In genomic region chr4:184810720-184811119, GRCh38 we compare ENCODE assay signal across 26 cellular contexts. TPM values are rescaled to one million over a fixed set of nuclear protein-coding genes. Genes with fewer than 3 reads are reported as not detected.
A peak's percentile ranks its signal among the peaks of the same experiment; 100 is the strongest.
DNase-seq lines count a peak whose midpoint lies in the region; ATAC-seq and TF ChIP-seq lines count a peak whose summit lies in the region.
"Had no signal": no experiment of that assay in that cellular context is flagged by ENCODE, and none has a peak within 500 bp of the region (broad histone marks: within the 10 kb centered on the region; RNA-seq: fewer than 3 reads in every experiment).

No MANE protein-coding gene starts in this region.

- H3K27ac ChIP-seq in BLaER1 treated with 17β-estradiol and CSF1 and Interleukin-3, amounts not matched to agents 10 nM and 100 nM: peak overlapping the region in 2 of 11 experiments; percentile 7 to 42; a peak in 3 of 22 replicates
- peak overlapping the region; percentile 60 to 94 (median 72) for H3K27ac ChIP-seq in heart left ventricle
- H3K27ac ChIP-seq in neutrophil: peak overlapping the region; percentile 96
- H3K27ac ChIP-seq in RWPE1: no peak overlapping the region
- H3K27ac ChIP-seq: C4-2B, PC-9, SJSA1, thoracic aorta had no signal

- peak; percentile 7 to 51 (median 24) for ATAC-seq in heart left ventricle
- ATAC-seq in GM21576 (IDR thresholded peaks at IDR 0.05; ENCODE audit: unreplicated experiment): no peak
- ATAC-seq: natural killer cell treated with Interleukin-12 subunit alpha and Interleukin-12 subunit beta and Interleukin-15 and Interleukin-18, amount 100 ng/mL, for 72 hours had no signal

- H3K27me3 ChIP-seq in BLaER1 treated with 17β-estradiol and CSF1 and Interleukin-3, amounts not matched to agents 10 nM and 100 nM: no peaks in the 10 kb centered on the region
- no peaks in the 10 kb centered on the region for H3K27me3 ChIP-seq in heart left ventricle
- no peaks in the 10 kb centered on the region for H3K27me3 ChIP-seq in neutrophil
- H3K27me3 ChIP-seq: adrenal gland, SJSA1 had no signal

- no peaks in the 10 kb centered on the region for H3K9me3 ChIP-seq in BLaER1 treated with 17β-estradiol and CSF1 and Interleukin-3, amounts not matched to agents 10 nM and 100 nM (replicated peaks in 1 of 11)
- H3K9me3 ChIP-seq in heart left ventricle: no peaks in the 10 kb centered on the region
- no peaks in the 10 kb centered on the region for H3K9me3 ChIP-seq in neutrophil
- H3K9me3 ChIP-seq: adrenal gland, SJSA1, thoracic aorta had no signal

- H3K36me3 ChIP-seq in BLaER1 treated with 17β-estradiol and CSF1 and Interleukin-3, amounts not matched to agents 10 nM and 100 nM: peaks cover 0 to 100% (median 57%) of the 10 kb centered on the region in 11 experiments; a peak in 17 of 22 replicates
- H3K36me3 ChIP-seq in heart left ventricle: no peaks in the 10 kb centered on the region
- H3K36me3 ChIP-seq in neutrophil: peaks cover 70% of the 10 kb centered on the region
- H3K36me3 ChIP-seq: adrenal gland, SJSA1, thoracic aorta had no signal

- H3K4me2 ChIP-seq in BLaER1 treated with 17β-estradiol and CSF1 and Interleukin-3, amounts not matched to agents 10 nM and 100 nM: peak overlapping the region in 7 of 11 experiments; percentile 7 to 99 (median 86); a peak in 10 of 22 replicates
- H3K4me2 ChIP-seq: PC-9 had no signal

- no peak for TF ChIP-seq POLR2A in NB4 (IDR thresholded peaks at IDR 0.05; ENCODE audit: extremely low read depth, insufficient read length)
- TF ChIP-seq POLR2A in heart left ventricle (IDR thresholded peaks at IDR 0.05): peak in 1 of 2 donors; percentile 20

- POLR2A ChIA-PET in GM10248 (lab: Yijun Ruan, JAX) (no interaction called here), RWPE1 (lab: Yijun Ruan, JAX; ENCODE audit: low non-redundant PET) (no interaction called here)

- DNase-seq in NB4 (ENCODE audit: low read depth) (peak; percentile 47), heart left ventricle (peak in 2 of 5 donors; percentile 52 to 55), NCI-H510A treated with DMSO at 0.1 percent for 48 hours (lab: John Stamatoyannopoulos, UW) (no peak), GM10248 (ENCODE audit: extremely low spot score) (no peak), RWPE1 (ENCODE audit: low spot score) (no peak)
- DNase-seq: ACHN; activated CD4-positive, alpha-beta T cell treated with anti-CD3 and anti-CD28 coated beads, Interleukin-2, amount 10 ng/mL, durations not matched to agents 7 days and 5 days; activated CD8-positive, alpha-beta memory T cell treated with anti-CD3 and anti-CD28 coated beads, Interleukin-2, amount 50 U/mL, for 48 hours; activated gamma-delta T cell; dermis blood vessel endothelial cell; DMS153; erythroblast; foreskin melanocyte; GDM1; NCI-H1930; PC-9; stimulated activated CD4-positive, alpha-beta T cell treated with anti-CD3 and anti-CD28 coated beads, Interleukin-12 subunit alpha, Interleukin-12 subunit beta, amount 100 ng/mL, for 4 hours; stimulated activated CD8-positive, alpha-beta memory T cell treated with anti-CD3 and anti-CD28 coated beads, Interleukin-4, amount 100 ng/mL, for 48 hours had no signal

- H3K9ac ChIP-seq in BLaER1 treated with 17β-estradiol and CSF1 and Interleukin-3, amounts not matched to agents 10 nM and 100 nM: peak overlapping the region in 2 of 11 experiments; percentile 3 to 7; a peak in 1 of 22 replicates

- H4K20me1 ChIP-seq in BLaER1 treated with 17β-estradiol and CSF1 and Interleukin-3, amounts not matched to agents 10 nM and 100 nM: peaks cover 92 to 100% (median 100%) of the 10 kb centered on the region in 11 experiments

- intact Hi-C loops in heart left ventricle (cut with DNase I): loop anchor here in 1 of 10 donors (5.0 kb wide), 1 partner anchor 63 kb away; no protein-coding TSS in a partner anchor

- WGBS in heart left ventricle, 4 donors: 45 to 69% (median 54%) methylated on average over 10 of the region's 10 CpGs

- H3K4me1 ChIP-seq in BLaER1 treated with 17β-estradiol and CSF1 and Interleukin-3, amounts not matched to agents 10 nM and 100 nM: peaks cover 37 to 100% (median 76%) of the 10 kb centered on the region in 10 experiments
- H3K4me1 ChIP-seq in heart left ventricle (peaks cover 8 to 96% (median 77%) of the 10 kb centered on the region in 12 donors), neutrophil (ENCODE audit: control insufficient read depth in 1 of 2, insufficient read depth in 1 of 2, low read depth in 1 of 2, low read length in 1 of 2) (peaks cover 98% of the 10 kb centered on the region in 2 experiments)

- H3K4me3 ChIP-seq in BLaER1 treated with 17β-estradiol and CSF1 and Interleukin-3, amounts not matched to agents 10 nM and 100 nM: peak overlapping the region in 1 of 10 experiments; percentile 14; a peak in 1 of 20 replicates
- no peak overlapping the region for H3K4me3 ChIP-seq in NB4 (ENCODE audit: low read depth, low read length)
- no peak overlapping the region for H3K4me3 ChIP-seq in heart left ventricle
- peak overlapping the region; percentile 78 to 97 for H3K4me3 ChIP-seq in neutrophil (ENCODE audit: low read depth in 1 of 2, low read length in 1 of 2)
- H3K4me3 ChIP-seq: adrenal gland, PC-9, SJSA1, thoracic aorta had no signal

- CTCF ChIA-PET in GM10248 (lab: Yijun Ruan, JAX): interaction anchor here (0.7 to 1.9 kb wide), 4 partner anchors 9 to 59 kb away, joined by 3 to 10 read pairs (median 7); no protein-coding TSS in a partner anchor
- CTCF ChIA-PET in RWPE1 (lab: Yijun Ruan, JAX): no interaction called here

- TF ChIP-seq CTCF in NB4 (IDR thresholded peaks at IDR 0.05; ENCODE audit: low read depth, low read length) (no peak), heart left ventricle (IDR thresholded peaks at IDR 0.05) (no peak), neutrophil (IDR thresholded peaks at IDR 0.05) (no peak), GM10248 (IDR thresholded peaks at IDR 0.05; ENCODE audit: control extremely low read depth, extremely low read depth, low read depth, missing control alignments) (no peak), RWPE1 (conservative IDR thresholded peaks at IDR 0.05; ENCODE audit: low read depth) (no peak)

RNA-seq across cellular contexts. Expression of gene ACSL1, which starts 15.0 kb away (rescaled TPM):
- total RNA-seq in heart left ventricle: 100 to 1,000 TPM; 171 to 603 (median 266) TPM
- 100 to 1,000 TPM; 236 to 301 TPM for polyA plus RNA-seq in heart left ventricle

Comparison
In these comparisons a context has a peak if more than half of its experiments do, and no peak if none do; other contexts are left out.
1. H3K4me3 ChIP-seq: peak in neutrophil (2 of 2); none in NB4 (single experiment) and heart left ventricle (0 of 12).